In the genomic region with DNA sequence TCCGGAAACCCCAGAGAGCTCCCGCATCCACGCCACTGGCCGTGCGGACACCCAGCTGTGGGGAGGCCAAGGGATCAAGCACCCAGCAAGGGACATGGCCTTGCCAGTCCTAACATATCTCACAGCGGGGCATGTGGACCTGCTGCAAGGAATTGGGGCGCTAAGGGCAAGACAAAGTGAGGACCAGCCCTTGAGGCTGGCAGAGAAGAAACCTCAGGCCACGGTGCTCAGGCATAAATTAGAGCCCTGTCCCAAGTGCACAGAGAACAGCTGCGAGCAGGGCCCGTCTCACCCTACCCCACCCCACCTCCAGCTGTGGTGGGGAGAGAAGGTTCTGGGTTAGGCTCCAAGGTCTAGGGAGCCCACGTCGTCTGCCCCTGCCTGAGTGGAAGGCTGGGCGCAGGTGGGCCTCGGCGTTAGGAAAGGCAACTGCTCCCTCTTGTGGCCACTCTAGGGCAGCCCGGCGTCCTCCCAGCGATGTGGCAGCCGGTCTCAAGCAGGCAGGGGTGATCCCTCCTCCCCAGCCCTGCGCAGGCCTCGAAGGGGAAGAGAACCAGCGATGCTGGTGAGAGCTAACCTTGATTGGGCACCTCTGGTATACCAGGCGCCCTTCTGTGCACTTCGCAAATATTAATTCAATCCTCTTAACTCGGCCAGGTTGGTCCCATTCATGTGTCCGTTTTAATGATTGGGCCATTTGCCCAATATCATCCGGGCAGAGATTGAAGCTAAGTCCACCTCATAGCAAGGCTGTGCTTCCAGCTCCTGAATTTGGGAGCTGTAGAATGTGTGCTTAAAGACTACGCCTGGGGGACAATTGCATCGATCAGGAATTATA, we compare ENCODE assay signal across 8 cellular contexts.
DNase-seq lines count a peak whose midpoint lies in the region; ATAC-seq and TF ChIP-seq lines count a peak whose summit lies in the region.

No MANE protein-coding gene starts in this region.

- in situ Hi-C loops in KBM-7 (cut with MboI; ENCODE audit: low pct_unique_long_range_greater_than_20kb, low sequenced_read_pairs): loop anchor here (25.0 kb wide), 2 partner anchors 319 to 494 kb away; no protein-coding TSS in a partner anchor
- in situ Hi-C loops in transverse colon (cut with MboI; ENCODE audit: low pct_ligation_motif_present in 1 of 4, low pct_unique_long_range_greater_than_20kb in 1 of 4, low sequenced_read_pairs in 3 of 4): loop anchor here (5.0 to 10.0 kb wide), 2 partner anchors 312 to 319 kb away; no protein-coding TSS in a partner anchor

- intact Hi-C loops in Right ventricle myocardium inferior (cut with DNase I): loop anchor here (5.0 kb wide), 2 partner anchors 84 to 514 kb away; no protein-coding TSS in a partner anchor
- intact Hi-C loops in cardiac septum (cut with DNase I): loop anchor here (2.0 to 5.0 kb wide), 3 partner anchors 89 to 514 kb away; no protein-coding TSS in a partner anchor
- intact Hi-C loops in ovary (cut with DNase I): loop anchor here in 2 of 4 donors (2.0 to 5.0 kb wide), 2 partner anchors 318 to 319 kb away; no protein-coding TSS in a partner anchor
- intact Hi-C loops in transverse colon (cut with DNase I; ENCODE audit: low total_unique reads): loop anchor here (2.0 kb wide), 1 partner anchor 318 kb away; no protein-coding TSS in a partner anchor

- no peak for TF ChIP-seq EP300 in ovary (IDR thresholded peaks at IDR 0.05)
- no peak for TF ChIP-seq EP300 in transverse colon (IDR thresholded peaks at IDR 0.05; ENCODE audit: low read depth)

- no peaks in the 10 kb centered on the region for H3K27me3 ChIP-seq in ovary
- H3K27me3 ChIP-seq in transverse colon: peaks cover 8% of the 10 kb centered on the region

- peak; percentile 88 for ATAC-seq in Right ventricle myocardium inferior

- DNase-seq in Right ventricle myocardium inferior (ENCODE audit: missing footprints): peak; percentile 79
- DNase-seq in cardiac septum (ENCODE audit: low spot score): no peak
- DNase-seq in KBM-7: peak; percentile 82
- peak; percentile 26 to 49 for DNase-seq in SHP77 (lab: John Stamatoyannopoulos, UW)
- DNase-seq in activated T-helper 9 cell treated with anti-CD3 and anti-CD28 coated beads, Interleukin-2, amount 50 U/mL, for 16 hours (ENCODE audit: low read depth): peak; percentile 54
- peak; percentile 34 for DNase-seq in foreskin melanocyte
- DNase-seq in ovary: peak; percentile 71 to 86 (median 79)
- peak; percentile 79 for DNase-seq in transverse colon

- TF ChIP-seq POLR2A in ovary (IDR thresholded peaks at IDR 0.05) (no peak), transverse colon (IDR thresholded peaks at IDR 0.05) (no peak)

- H3K4me3 ChIP-seq in ovary (no peak overlapping the region), transverse colon (no peak overlapping the region)

- 28 to 31% (median 30%) methylated on average over 29 of the region's 29 CpGs for WGBS in ovary, 3 donors
- WGBS in transverse colon (ENCODE audit: low coverage in 1 of 2), 2 donors: 35 to 36% methylated on average over 8 to 28 of the region's 29 CpGs

- no peak overlapping the region for H3K27ac ChIP-seq in ovary
- no peak overlapping the region for H3K27ac ChIP-seq in transverse colon

- H3K9me3 ChIP-seq in ovary (peaks cover 0 to 3% of the 10 kb centered on the region in 2 donors), transverse colon (no peaks in the 10 kb centered on the region)

- H3K4me1 ChIP-seq in ovary (ENCODE audit: insufficient read depth) (no peaks in the 10 kb centered on the region), transverse colon (peaks cover 0 to 7% (median 0%) of the 10 kb centered on the region in 4 donors)

- peak; percentile 57 to 85 (median 65) for TF ChIP-seq CTCF in ovary (IDR thresholded peaks at IDR 0.05)
- peak; percentile 87 to 92 (median 89) for TF ChIP-seq CTCF in transverse colon (IDR thresholded peaks at IDR 0.05)

- H3K36me3 ChIP-seq in ovary: no peaks in the 10 kb centered on the region
- H3K36me3 ChIP-seq in transverse colon: no peaks in the 10 kb centered on the region
